1 cellular context compared by ENCODE assay signal in genomic region chr1:12713651-12714050, GRCh38.
TF ChIP-seq lines count a peak whose summit lies in the region.

No MANE protein-coding gene starts in this region.

TF ChIP-seq in GM23338, 12 proteins besides CTCF, POLR2A, EP300 and RAD21:
- TF ChIP-seq NANOG (IDR thresholded peaks at IDR 0.05; ENCODE audit: borderline replicate concordance) (peak; percentile 55; the same call in 1 of the 2 replicates), ETS1 (IDR thresholded peaks at IDR 0.05) (0 out of 2 replicates have a peak, but pooled peaks have one; percentile 20)
